ENCODE assay signal across 8 cellular contexts in the genomic region with DNA sequence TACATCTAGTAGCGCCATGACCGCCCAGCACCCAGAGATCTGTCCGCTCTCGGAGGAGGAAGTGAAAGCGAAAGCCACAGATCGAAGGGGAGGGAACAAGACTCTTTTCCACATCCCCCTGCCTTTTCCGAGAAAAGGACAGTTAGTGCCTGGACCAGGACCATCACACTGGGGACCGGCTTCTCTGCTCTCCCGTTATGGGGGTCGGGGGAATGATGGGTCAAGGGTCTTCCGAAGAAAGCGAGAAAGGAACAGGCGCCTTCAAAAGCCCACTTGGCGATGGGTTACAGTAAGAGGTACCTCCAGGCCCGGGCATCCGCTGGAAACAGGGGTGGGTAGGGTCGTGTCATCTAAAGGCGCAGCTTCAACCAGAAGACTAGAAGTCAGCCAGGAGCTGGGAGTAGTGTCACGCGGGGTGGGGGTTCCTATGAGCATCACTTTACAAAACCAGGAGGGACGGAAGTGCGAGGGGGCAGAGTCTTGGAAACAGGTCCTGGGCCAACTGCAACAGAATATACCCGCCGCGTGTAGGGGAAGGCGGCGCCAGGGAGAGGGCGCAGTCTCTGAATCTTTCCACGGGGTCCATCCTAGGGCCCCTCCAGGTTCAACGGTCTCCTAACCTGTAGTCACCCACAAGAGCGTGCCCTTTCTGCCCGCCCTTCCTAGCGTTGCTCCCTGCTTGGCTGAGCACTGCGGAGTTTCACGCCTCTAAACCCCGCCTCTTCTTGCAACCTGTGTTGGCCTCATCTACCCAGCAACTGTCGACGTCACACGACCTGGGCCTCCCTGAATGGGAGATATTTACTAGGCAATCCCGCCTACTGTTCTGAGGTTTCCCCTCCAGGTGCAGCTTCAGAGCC. TPM values are rescaled to one million over a fixed set of nuclear protein-coding genes. Genes with fewer than 3 reads are reported as not detected.
A peak's percentile ranks its signal among the peaks of the same experiment; 100 is the strongest.
DNase-seq lines count a peak whose midpoint lies in the region; ATAC-seq, FAIRE-seq and TF ChIP-seq lines count a peak whose summit lies in the region.

Gene PSMB8, minus strand, starts transcription at position 69 of the 860 bp plus-strand sequence. Its CDS starts 51 bp downstream, at position 18.

- H3K36me3 ChIP-seq in BE2C = no peaks in the 10 kb centered on the region

- no peaks in the 10 kb centered on the region for H3K9me3 ChIP-seq in BE2C

- peak; percentile 38 for TF ChIP-seq CTCF in BE2C (IDR thresholded peaks at IDR 0.05; ENCODE audit: low read depth, low read length)
- TF ChIP-seq CTCF in choroid plexus epithelial cell (conservative IDR thresholded peaks at IDR 0.05; ENCODE audit: low read depth, low read length) = peak; percentile 45

- H3K4me1 ChIP-seq in BE2C = no peaks in the 10 kb centered on the region

- FAIRE-seq in GM19239 (lab: Jason Lieb, UNC) = peak; percentile 97

- H3K4me3 ChIP-seq in BE2C (ENCODE audit: low read depth, low read length) (peak within 1 kb of the TSS; percentile 75), choroid plexus epithelial cell (ENCODE audit: low read depth, low read length) (peak within 1 kb of the TSS; percentile 90)

- H3K27me3 ChIP-seq in BE2C = peaks cover 56% of the 10 kb centered on the region

- ATAC-seq in HG03442 (IDR thresholded peaks at IDR 0.05; ENCODE audit: unreplicated experiment) = peak; percentile 72

- DNase-seq in BE2C = peak; percentile 88
- DNase-seq in GM19239 (ENCODE audit: insufficient read length, low spot score) = peak; percentile 70
- DNase-seq in NCI-H524 (lab: John Stamatoyannopoulos, UW) = peak; percentile 82 to 88
- DNase-seq in activated CD4-positive, alpha-beta T cell treated with anti-CD3 and anti-CD28 coated beads for 4 hours = peak; percentile 98 to 99
- peak; percentile 95 for DNase-seq in choroid plexus epithelial cell (ENCODE audit: low read depth)
- peak; percentile 97 for DNase-seq in kidney tubule cell (ENCODE audit: low spot score)
- peak; percentile 95 to 96 for DNase-seq in stimulated activated CD4-positive, alpha-beta T cell treated with anti-CD3 and anti-CD28 coated beads, Interleukin-1b, Interleukin-23, amount 100 ng/mL, for 1 hour (ENCODE audit: low read depth in 2 of 2)

RNA-seq across cellular contexts. Expression of gene PSMB8, which starts in this region (rescaled TPM):
- polyA plus RNA-seq in BE2C (2012; ENCODE audit: insufficient read depth, insufficient read length, low read depth) = 2.6 TPM

Comparison
In these comparisons a context has a peak if more than half of its experiments do, and no peak if none do; other contexts are left out.
1. Peak in every context shown above with its lines: DNase-seq, ATAC-seq and H3K4me3 ChIP-seq.